In genomic region chr5:1521671-1522600, GRCh38 we compare ENCODE assay signal across 7 cellular contexts. TPM values are rescaled to one million over a fixed set of nuclear protein-coding genes. Genes with fewer than 3 reads are reported as not detected.
DNase-seq lines count a peak whose midpoint lies in the region; ATAC-seq and TF ChIP-seq lines count a peak whose summit lies in the region.

No MANE protein-coding gene starts in this region.

- 50% methylated on average over 25 of the region's 28 CpGs for WGBS in mammary epithelial cell (ENCODE audit: low coverage, missing lambda C conversion rate)
- WGBS in urinary bladder, result 52% methylated on average over 28 of the region's 28 CpGs

- no peaks in the 10 kb centered on the region for H4K20me1 ChIP-seq in mammary epithelial cell (ENCODE audit: insufficient read depth, low read length)

- H3K4me2 ChIP-seq in mammary epithelial cell (ENCODE audit: insufficient read depth, low read depth, low read length), result peak overlapping the region; percentile 89

- H3K79me2 ChIP-seq in mammary epithelial cell (ENCODE audit: insufficient read depth, low read length), result peaks cover 62% of the 10 kb centered on the region

- TF ChIP-seq CTCF in mammary epithelial cell (conservative IDR thresholded peaks at IDR 0.05 in 1 of 2, IDR thresholded peaks at IDR 0.05 in 1 of 2; ENCODE audit: extremely low read depth in 1 of 2, insufficient read depth in 1 of 2, low read depth in 1 of 2, low read length in 2 of 2), result no peak
- TF ChIP-seq CTCF in lower lobe of right lung (IDR thresholded peaks at IDR 0.05), result no peak

- H3K4me1 ChIP-seq in mammary epithelial cell (ENCODE audit: insufficient read depth, low read length) (peaks cover 26% of the 10 kb centered on the region), lower lobe of right lung (peaks cover 42% of the 10 kb centered on the region), urinary bladder (ENCODE audit: insufficient read depth) (no peaks in the 10 kb centered on the region)

- H3K27me3 ChIP-seq in mammary epithelial cell (ENCODE audit: insufficient read depth, low read length), result no peaks in the 10 kb centered on the region
- no peaks in the 10 kb centered on the region for H3K27me3 ChIP-seq in lower lobe of right lung (ENCODE audit: low read depth)

- dilution Hi-C loops in mammary epithelial cell (cut with HindIII; ENCODE audit: low sequenced_read_pairs), result loop anchor here (5.0 kb wide), 1 partner anchor 35 kb away; no protein-coding TSS in a partner anchor

- H3K9ac ChIP-seq in mammary epithelial cell (ENCODE audit: insufficient read depth, low read length), result peak overlapping the region; percentile 19

- DNase-seq in NCI-H524 (lab: John Stamatoyannopoulos, UW) (peak; percentile 69 to 74), mammary epithelial cell (peak; percentile 53), lower lobe of right lung (peak; percentile 58)

- no peak overlapping the region for H2AFZ ChIP-seq in mammary epithelial cell (ENCODE audit: low read depth, low read length)

- H3K9me3 ChIP-seq in mammary epithelial cell (replicated peaks; ENCODE audit: insufficient read depth, low read length), result no peaks in the 10 kb centered on the region
- no peaks in the 10 kb centered on the region for H3K9me3 ChIP-seq in lower lobe of right lung

- CTCF ChIA-PET in mammary epithelial cell (lab: Charles Lee; ENCODE audit: low non-redundant PET), result interaction anchor here (0.6 kb wide), 1 partner anchor 79 kb away, joined by 5 read pairs; no protein-coding TSS in a partner anchor

- ATAC-seq in GM18868 (IDR thresholded peaks at IDR 0.05; ENCODE audit: unreplicated experiment) (peak; percentile 34), lower lobe of right lung (peak; percentile 5 to 20), HG03135 (IDR thresholded peaks at IDR 0.05; ENCODE audit: unreplicated experiment) (no peak), HG03196 (IDR thresholded peaks at IDR 0.05; ENCODE audit: unreplicated experiment) (no peak)

- H3K36me3 ChIP-seq in mammary epithelial cell (ENCODE audit: insufficient read depth, low read length) (peaks cover 5% of the 10 kb centered on the region), lower lobe of right lung (peaks cover 46% of the 10 kb centered on the region), urinary bladder (ENCODE audit: insufficient read depth) (no peaks in the 10 kb centered on the region)

- in situ Hi-C loops in mammary epithelial cell (cut with MboI; ENCODE audit: low sequenced_read_pairs in 2 of 2), result no loop called here

- peak overlapping the region; percentile 40 to 84 (median 54) for H3K4me3 ChIP-seq in mammary epithelial cell (replicated peaks in 1 of 3; ENCODE audit: insufficient read depth in 1 of 3, low read depth in 2 of 3, low read length in 3 of 3)
- H3K4me3 ChIP-seq in lower lobe of right lung, result peak overlapping the region; percentile 68
- peak overlapping the region; percentile 96 for H3K4me3 ChIP-seq in urinary bladder (ENCODE audit: low read depth, low read length)

- H3K27ac ChIP-seq in mammary epithelial cell (ENCODE audit: insufficient read depth, low read depth, low read length) (peak overlapping the region; percentile 8), lower lobe of right lung (peak overlapping the region; percentile 84), urinary bladder (ENCODE audit: low read depth) (no peak overlapping the region)

- intact Hi-C loops in mammary epithelial cell (cut with micrococcal nuclease) (loop anchor here (5.0 kb wide), 1 partner anchor 355 kb away; no protein-coding TSS in a partner anchor), lower lobe of right lung (cut with DNase I) (no loop called here)

- BruUV-seq in mammary epithelial cell (replicated peaks; lab: Mats Ljungman, UMichigan), result no TSS peak

RNA-seq across cellular contexts. Expression of gene LPCAT1, which starts 1.8 kb away (rescaled TPM):
- total RNA-seq in mammary epithelial cell (10 to 100 TPM; 37.1 to 43.5 TPM), lower lobe of right lung (475 TPM), urinary bladder (31.4 TPM)
- polyA plus RNA-seq in mammary epithelial cell (50.3 TPM), urinary bladder (32.9 TPM)
- polyA minus RNA-seq in mammary epithelial cell, result 35.9 TPM

Comparison
In these comparisons a context has a peak if more than half of its experiments do, and no peak if none do; other contexts are left out.
1. ATAC-seq: peak in GM18868 (single experiment) and lower lobe of right lung (2 of 2); none in HG03135 (single experiment) and HG03196 (single experiment).
2. RNA of gene LPCAT1, which starts 1.8 kb away (total RNA-seq): 475 TPM in lower lobe of right lung (single experiment); 37.1 to 43.5 TPM in mammary epithelial cell and 31.4 TPM in urinary bladder (single experiment); every median in the first group is over 10 times any median in the second.
3. Peak in every context shown above with its lines, with median percentiles within 50 percentile points of each other: DNase-seq and H3K4me3 ChIP-seq.